8 cellular contexts compared by ENCODE assay signal in the genomic region with DNA sequence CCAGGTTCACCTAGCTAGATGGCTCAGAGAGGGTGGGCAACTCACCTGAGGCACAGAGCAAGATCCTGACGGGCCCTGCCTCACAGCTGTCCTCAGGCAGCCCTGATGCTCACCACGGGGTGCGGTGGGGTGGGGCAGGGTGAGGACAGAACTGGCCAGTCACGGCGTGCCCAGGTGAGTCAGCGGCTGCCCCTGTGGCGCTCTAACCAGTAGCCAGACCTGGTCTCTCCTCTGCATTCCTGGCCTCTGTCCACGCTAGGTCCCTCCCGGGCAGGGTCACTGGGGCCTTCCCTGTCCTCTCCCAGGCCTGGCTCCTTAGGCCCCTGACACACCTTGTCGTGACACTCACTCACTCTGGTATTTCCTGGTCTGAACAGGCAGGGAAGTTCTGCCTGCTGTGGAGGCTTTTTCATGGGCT. TPM values are rescaled to one million over a fixed set of nuclear protein-coding genes. Genes with fewer than 3 reads are reported as not detected.
DNase-seq lines count a peak whose midpoint lies in the region; TF ChIP-seq lines count a peak whose summit lies in the region.

No MANE protein-coding gene starts in this region.

- TF ChIP-seq CTCF in RWPE1 (conservative IDR thresholded peaks at IDR 0.05; ENCODE audit: low read depth) = no peak
- no peak for TF ChIP-seq CTCF in right atrium auricular region (IDR thresholded peaks at IDR 0.05)
- TF ChIP-seq CTCF in sigmoid colon (IDR thresholded peaks at IDR 0.05) = no peak

- H3K9me3 ChIP-seq in right atrium auricular region (no peaks in the 10 kb centered on the region), sigmoid colon (no peaks in the 10 kb centered on the region)

- TF ChIP-seq EP300 in sigmoid colon (IDR thresholded peaks at IDR 0.05) = no peak

- CTCF ChIA-PET in RWPE1 (lab: Yijun Ruan, JAX) = interaction anchor here (0.6 to 0.7 kb wide), 2 partner anchors 199 to 217 kb away, joined by 3 read pairs; no protein-coding TSS in a partner anchor

- peak in 1 of 2 donors; percentile 32 for TF ChIP-seq POLR2A in sigmoid colon (IDR thresholded peaks at IDR 0.05)

- H3K36me3 ChIP-seq in right atrium auricular region = peaks cover 9% of the 10 kb centered on the region
- no peaks in the 10 kb centered on the region for H3K36me3 ChIP-seq in sigmoid colon

- H3K27ac ChIP-seq in RWPE1 = peak overlapping the region; percentile 100
- H3K27ac ChIP-seq in right atrium auricular region = peak overlapping the region; percentile 88 to 92
- peak overlapping the region; percentile 57 to 79 (median 65) for H3K27ac ChIP-seq in sigmoid colon

- H3K4me3 ChIP-seq in right atrium auricular region (peak overlapping the region; percentile 66 to 76), sigmoid colon (peak overlapping the region in 3 of 4 donors; percentile 60 to 71 (median 66))

- intact Hi-C loops in sigmoid colon (cut with DNase I) = no loop called here

- H3K27me3 ChIP-seq in right atrium auricular region (no peaks in the 10 kb centered on the region), sigmoid colon (no peaks in the 10 kb centered on the region)

- peaks cover 0 to 75% of the 10 kb centered on the region in 2 donors for H3K4me1 ChIP-seq in right atrium auricular region
- H3K4me1 ChIP-seq in sigmoid colon = peaks cover 0 to 51% (median 48%) of the 10 kb centered on the region in 4 donors

- WGBS in sigmoid colon, 2 donors = 14 to 51% methylated on average over 10 of the region's 10 CpGs

- POLR2A ChIA-PET in RWPE1 (lab: Yijun Ruan, JAX; ENCODE audit: low non-redundant PET) = interaction anchor here (1.3 kb wide), 1 partner anchor 11 kb away, joined by 4 read pairs; no protein-coding TSS in a partner anchor

- DNase-seq in GM03348 (ENCODE audit: low spot score) (peak; percentile 33), RWPE1 (ENCODE audit: low spot score) (peak; percentile 84), right atrium auricular region (ENCODE audit: low spot score) (no peak), sigmoid colon (no peak), CD1c-positive myeloid dendritic cell (ENCODE audit: extremely low spot score) (no peak), hypothalamus (lab: John Stamatoyannopoulos, UW) (no peak), cerebellar nuclear complex (lab: John Stamatoyannopoulos, UW) (no peak), GF-D8 (lab: John Stamatoyannopoulos, UW) (no peak)

RNA-seq across cellular contexts. Expression of gene ALS2CL, which starts 0.9 kb away (rescaled TPM):
- total RNA-seq in right atrium auricular region (10 to 100 TPM in 1 of 2 donors, 1 to 10 TPM in 1; 8.3 to 12.5 TPM), sigmoid colon (10 to 100 TPM in 1 of 4 donors, 1 to 10 TPM in 3; 3.9 to 10.5 (median 4.3) TPM)
- 10 to 100 TPM in 1 of 3 donors, 1 to 10 TPM in 2; 5.4 to 35.0 (median 6.0) TPM for polyA plus RNA-seq in sigmoid colon

RNA-seq across cellular contexts. Expression of gene TMIE, which starts 8.6 kb away (rescaled TPM):
- total RNA-seq in right atrium auricular region (not detected), sigmoid colon (1 to 10 TPM in 2 of 4 donors, under 1 TPM in 1, not detected in 1; 0.81 to 1.8 (median 1.8) TPM)
- under 1 TPM in 1 of 3 donors, not detected in 2; 0.63 TPM for polyA plus RNA-seq in sigmoid colon

RNA-seq across cellular contexts. Expression of gene PRSS50, which starts 25.1 kb away (rescaled TPM):
- total RNA-seq in right atrium auricular region (under 1 TPM in 1 of 2 donors, not detected in 1; 0.12 TPM), sigmoid colon (1 to 10 TPM in 1 of 4 donors, under 1 TPM in 2, not detected in 1; 0.16 to 1.1 (median 0.81) TPM)
- under 1 TPM in 1 of 3 donors, not detected in 2; 0.03 TPM for polyA plus RNA-seq in sigmoid colon

Comparison
In these comparisons a context has a peak if more than half of its experiments do, and no peak if none do; other contexts are left out.
1. DNase-seq: peak in GM03348 (single experiment) and RWPE1 (single experiment); none in right atrium auricular region (single experiment), sigmoid colon (single experiment), CD1c-positive myeloid dendritic cell (single experiment), hypothalamus (0 of 51), cerebellar nuclear complex (0 of 2) and GF-D8 (single experiment).
2. Peak in every context shown above with its lines, with median percentiles within 50 percentile points of each other: H3K27ac ChIP-seq.